37 cellular contexts compared by ENCODE assay signal in genomic region chr11:77276271-77276670, GRCh38. TPM values are rescaled to one million over a fixed set of nuclear protein-coding genes. Genes with fewer than 3 reads are reported as not detected.
"Had no signal": no experiment of that assay in that cellular context is flagged by ENCODE, and none has a peak within 500 bp of the region (broad histone marks: within the 10 kb centered on the region; RNA-seq: fewer than 3 reads in every experiment).

No MANE protein-coding gene starts in this region.

- H3K4me3 Mint-ChIP-seq: activated CD4-positive, alpha-beta memory T cell treated with anti-CD3 and anti-CD28 coated beads, Interleukin-2, amount 10 ng/mL, durations not matched to agents 7 days and 5 days; activated CD4-positive, alpha-beta T cell treated with anti-CD3 and anti-CD28 coated beads, Interleukin-2, amount 10 ng/mL, durations not matched to agents 7 days and 5 days; brain; nephron; stimulated activated effector memory CD8-positive, alpha-beta T cell treated with anti-CD3 and anti-CD28 coated beads, Interleukin-12 subunit alpha, Interleukin-12 subunit beta, amount 100 ng/mL, for 72 hours; stimulated activated naive CD8-positive, alpha-beta T cell treated with anti-CD3 and anti-CD28 coated beads, Interleukin-15, Interleukin-2, amounts not matched to agents 100 ng/mL and 50 ng/mL, for 24 hours; T-helper 17 cell; WTC11 had no signal

- H3K9me3 ChIP-seq: mucosa of descending colon, pancreas, prostate gland, thoracic aorta had no signal

- H3K9me3 Mint-ChIP-seq: activated CD4-positive, alpha-beta memory T cell treated with anti-CD3 and anti-CD28 coated beads, Interleukin-2, amount 10 ng/mL, durations not matched to agents 7 days and 5 days; activated CD4-positive, alpha-beta T cell treated with anti-CD3 and anti-CD28 coated beads, Interleukin-2, amount 10 ng/mL, durations not matched to agents 7 days and 5 days; activated naive CD4-positive, alpha-beta T cell treated with anti-CD3 and anti-CD28 coated beads, Interleukin-2, amount 50 U/mL, for 72 hours; activated T-helper 2 cell treated with anti-CD3 and anti-CD28 coated beads, Interferon-gamma antibody, Interleukin-2, Interleukin-4, amounts not matched to agents 10 μg/mL and 5 μg/mL and 100 μg/mL, durations not matched to agents 14 hours and 24 hours and 36 hours; nephron; stimulated activated effector memory CD8-positive, alpha-beta T cell treated with anti-CD3 and anti-CD28 coated beads, Interleukin-12 subunit alpha, Interleukin-12 subunit beta, amount 100 ng/mL, for 72 hours; stimulated activated naive CD8-positive, alpha-beta T cell treated with anti-CD3 and anti-CD28 coated beads, Interleukin-15, Interleukin-2, amounts not matched to agents 100 ng/mL and 50 ng/mL, for 24 hours had no signal

- H3K4me1 ChIP-seq: pancreas, prostate gland had no signal

- H3K4me1 Mint-ChIP-seq: activated CD4-positive, alpha-beta memory T cell treated with anti-CD3 and anti-CD28 coated beads, Interleukin-2, amount 10 ng/mL, durations not matched to agents 7 days and 5 days; activated CD4-positive, alpha-beta T cell treated with anti-CD3 and anti-CD28 coated beads, Interleukin-2, amount 10 ng/mL, durations not matched to agents 7 days and 5 days; brain; nephron; stimulated activated effector memory CD8-positive, alpha-beta T cell treated with anti-CD3 and anti-CD28 coated beads, Interleukin-12 subunit alpha, Interleukin-12 subunit beta, amount 100 ng/mL, for 72 hours; T-helper 17 cell; WTC11 had no signal

- H3K27me3 ChIP-seq: cardiac muscle cell, pancreas had no signal

- ATAC-seq: activated naive CD4-positive, alpha-beta T cell treated with anti-CD3 and anti-CD28 coated beads, Interleukin-2, amount 50 U/mL, for 72 hours; left cardiac atrium; left ventricle myocardium superior; mucosa of descending colon; pancreas; sciatic nerve; stimulated activated effector memory CD8-positive, alpha-beta T cell treated with anti-CD3 and anti-CD28 coated beads, Interleukin-12 subunit alpha, Interleukin-12 subunit beta, amount 100 ng/mL, for 72 hours; T-helper 17 cell; WTC11 had no signal

- FAIRE-seq: endothelial cell of umbilical vein, frontal cortex, pancreas, small intestine, urothelium cell line had no signal

- DNase-seq: activated CD4-positive, alpha-beta memory T cell treated with anti-CD3 and anti-CD28 coated beads, Interleukin-2, amount 10 ng/mL, durations not matched to agents 7 days and 5 days; activated CD4-positive, alpha-beta T cell treated with anti-CD3 and anti-CD28 coated beads for 1 hour; activated CD4-positive, alpha-beta T cell treated with anti-CD3 and anti-CD28 coated beads, Interleukin-2, amount 10 ng/mL, durations not matched to agents 7 days and 5 days; activated naive CD4-positive, alpha-beta T cell; activated T-cell treated with anti-CD3 and anti-CD28 coated beads, Interleukin-2, amount 50 U/mL, for 48 hours; anterior cingulate cortex; cerebellar nuclear complex; glutamatergic neuron; islet precursor cell; left cardiac atrium; left ventricle myocardium superior; mucosa of descending colon; pancreas; retina; small intestine; stimulated activated CD4-positive, alpha-beta T cell treated with anti-CD3 and anti-CD28 coated beads, Interleukin-4, amount 100 ng/mL, for 24 hours; T-helper 17 cell; T1000 had no signal

- H3K36me3 Mint-ChIP-seq: activated naive CD4-positive, alpha-beta T cell treated with anti-CD3 and anti-CD28 coated beads, Interleukin-2, amount 50 U/mL, for 72 hours; brain; stimulated activated effector memory CD8-positive, alpha-beta T cell treated with anti-CD3 and anti-CD28 coated beads, Interleukin-12 subunit alpha, Interleukin-12 subunit beta, amount 100 ng/mL, for 72 hours; WTC11 had no signal

- H3K27ac Mint-ChIP-seq: activated CD4-positive, alpha-beta memory T cell treated with anti-CD3 and anti-CD28 coated beads, Interleukin-2, amount 10 ng/mL, durations not matched to agents 7 days and 5 days; activated CD4-positive, alpha-beta T cell treated with anti-CD3 and anti-CD28 coated beads, Interleukin-2, amount 10 ng/mL, durations not matched to agents 7 days and 5 days; activated naive CD4-positive, alpha-beta T cell treated with anti-CD3 and anti-CD28 coated beads, Interleukin-2, amount 50 U/mL, for 72 hours; activated T-helper 2 cell treated with anti-CD3 and anti-CD28 coated beads, Interferon-gamma antibody, Interleukin-2, Interleukin-4, amounts not matched to agents 10 μg/mL and 5 μg/mL and 100 μg/mL, durations not matched to agents 14 hours and 24 hours and 36 hours; brain; nephron; stimulated activated effector memory CD8-positive, alpha-beta T cell treated with anti-CD3 and anti-CD28 coated beads, Interleukin-12 subunit alpha, Interleukin-12 subunit beta, amount 100 ng/mL, for 72 hours; stimulated activated naive CD8-positive, alpha-beta T cell treated with anti-CD3 and anti-CD28 coated beads, Interleukin-15, Interleukin-2, amounts not matched to agents 100 ng/mL and 50 ng/mL, for 24 hours; T-helper 17 cell; WTC11 had no signal

- H3K27ac ChIP-seq: cardiac muscle cell, coronary artery, pancreas, prostate gland, thoracic aorta had no signal

- H3K4me3 ChIP-seq: cardiac muscle cell, coronary artery, mucosa of descending colon, pancreas, prostate gland, thoracic aorta had no signal

- H3K36me3 ChIP-seq: cardiac muscle cell, pancreas, prostate gland, thoracic aorta had no signal

RNA-seq across cellular contexts. Expression of gene GDPD4, which starts 25.2 kb away (rescaled TPM):
- total RNA-seq: activated CD4-positive, alpha-beta memory T cell treated with anti-CD3 and anti-CD28 coated beads, Interleukin-2, amount 10 ng/mL, durations not matched to agents 7 days and 5 days; activated CD4-positive, alpha-beta T cell treated with anti-CD3 and anti-CD28 coated beads, Interleukin-2, amount 10 ng/mL, durations not matched to agents 7 days and 5 days; activated naive CD4-positive, alpha-beta T cell treated with anti-CD3 and anti-CD28 coated beads, Interleukin-2, amount 50 U/mL, for 72 hours; activated T-helper 2 cell treated with anti-CD3 and anti-CD28 coated beads, Interferon-gamma antibody, Interleukin-2, Interleukin-4, amounts not matched to agents 10 μg/mL and 5 μg/mL and 100 μg/mL, durations not matched to agents 14 hours and 24 hours and 36 hours; cardiac muscle cell; endothelial cell of umbilical vein; fibroblast of lung; frontal cortex; left cardiac atrium; left ventricle myocardium superior; lung microvascular endothelial cell; mesenteric fat pad; pancreas; sciatic nerve; subcutaneous adipose tissue; T-helper 17 cell; thoracic aorta; WTC11 had no signal
- polyA plus RNA-seq: cardiac muscle cell, endothelial cell of umbilical vein, fibroblast of lung, pancreas had no signal
